24 cellular contexts compared by ENCODE assay signal in the genomic region with DNA sequence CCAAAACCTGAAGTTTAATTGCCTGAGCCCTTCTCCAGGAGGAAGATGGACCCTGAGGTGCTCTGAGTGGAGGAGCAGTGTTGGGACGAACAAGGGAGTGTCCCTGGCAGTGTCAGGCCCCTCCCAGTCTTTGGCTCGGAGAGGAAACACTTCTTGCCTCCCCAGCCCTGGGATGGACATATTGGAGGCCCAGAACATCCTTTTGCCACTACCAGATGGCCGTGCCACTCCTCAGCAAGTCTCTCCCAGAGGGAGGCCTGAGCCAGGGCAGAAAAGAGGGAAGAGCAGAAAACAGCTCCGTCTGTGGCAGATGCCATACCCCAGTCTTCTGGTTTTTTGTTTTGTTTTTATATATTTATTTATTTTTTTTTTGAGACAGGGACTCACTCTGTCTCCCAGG.
"Had no signal": no experiment of that assay in that cellular context is flagged by ENCODE, and none has a peak within 500 bp of the region (broad histone marks: within the 10 kb centered on the region; RNA-seq: fewer than 3 reads in every experiment).

No MANE protein-coding gene starts in this region.

- H3K36me3 ChIP-seq: esophagus muscularis mucosa, gastrocnemius medialis, left ventricle myocardium inferior, pancreas, suprapubic skin, thyroid gland had no signal

- H3K9me3 ChIP-seq: gastrocnemius medialis, pancreas, suprapubic skin, thyroid gland had no signal

- H3K27me3 ChIP-seq: pancreas, thyroid gland had no signal

- ATAC-seq: effector memory CD8-positive, alpha-beta T cell; gastrocnemius medialis; left cardiac atrium; pancreas; right cardiac atrium; stimulated activated effector memory CD8-positive, alpha-beta T cell treated with anti-CD3 and anti-CD28 coated beads, Interleukin-12 subunit alpha, Interleukin-12 subunit beta, amount 100 ng/mL, for 72 hours; stimulated activated naive CD8-positive, alpha-beta T cell treated with anti-CD3 and anti-CD28 coated beads, Interleukin-15, Interleukin-2, amounts not matched to agents 100 U/mL and 50 U/mL, for 24 hours had no signal

- H3K4me3 Mint-ChIP-seq: dendritic cell treated with granulocyte-macrophage colony-stimulating factor and Interleukin-4, amounts not matched to agents 40 ng/mL and 50 ng/mL, for 4 days; effector memory CD8-positive, alpha-beta T cell; nephron; stimulated activated effector memory CD8-positive, alpha-beta T cell treated with anti-CD3 and anti-CD28 coated beads, Interleukin-12 subunit alpha, Interleukin-12 subunit beta, amount 100 ng/mL, for 72 hours; type B pancreatic cell had no signal

- DNase-seq: effector memory CD8-positive, alpha-beta T cell; gastrocnemius medialis; kidney; left cardiac atrium; left ventricle myocardium inferior; mesenchymal stem cell; midbrain; occipital lobe; pancreas; right cardiac atrium; stimulated activated CD4-positive, alpha-beta T cell treated with anti-CD3 and anti-CD28 coated beads, Interleukin-2, amount 100 ng/mL, for 48 hours; stimulated activated CD8-positive, alpha-beta memory T cell treated with anti-CD3 and anti-CD28 coated beads, Interleukin-4, amount 100 ng/mL, for 48 hours; stimulated activated naive CD8-positive, alpha-beta T cell treated with anti-CD3 and anti-CD28 coated beads, Interleukin-15, Interleukin-2, amounts not matched to agents 100 U/mL and 50 U/mL, for 24 hours; thyroid gland had no signal

- H3K4me1 ChIP-seq: esophagus muscularis mucosa, gastrocnemius medialis, left ventricle myocardium inferior, pancreas, thyroid gland had no signal

- H3K4me1 Mint-ChIP-seq: nephron; stimulated activated effector memory CD8-positive, alpha-beta T cell treated with anti-CD3 and anti-CD28 coated beads, Interleukin-12 subunit alpha, Interleukin-12 subunit beta, amount 100 ng/mL, for 72 hours had no signal

- H3K36me3 Mint-ChIP-seq: stimulated activated effector memory CD8-positive, alpha-beta T cell treated with anti-CD3 and anti-CD28 coated beads, Interleukin-12 subunit alpha, Interleukin-12 subunit beta, amount 100 ng/mL, for 72 hours; type B pancreatic cell had no signal

- H3K9me3 Mint-ChIP-seq: dendritic cell treated with granulocyte-macrophage colony-stimulating factor and Interleukin-4, amounts not matched to agents 40 ng/mL and 50 ng/mL, for 4 days; effector memory CD8-positive, alpha-beta T cell; nephron; stimulated activated effector memory CD8-positive, alpha-beta T cell treated with anti-CD3 and anti-CD28 coated beads, Interleukin-12 subunit alpha, Interleukin-12 subunit beta, amount 100 ng/mL, for 72 hours; type B pancreatic cell had no signal

- H3K4me3 ChIP-seq: esophagus muscularis mucosa, gastrocnemius medialis, left ventricle myocardium inferior, lung, pancreas, smooth muscle cell, suprapubic skin, thyroid gland had no signal

- H3K27ac Mint-ChIP-seq: dendritic cell treated with granulocyte-macrophage colony-stimulating factor and Interleukin-4, amounts not matched to agents 40 ng/mL and 50 ng/mL, for 4 days; effector memory CD8-positive, alpha-beta T cell; nephron; progenitor cell of endocrine pancreas; stimulated activated effector memory CD8-positive, alpha-beta T cell treated with anti-CD3 and anti-CD28 coated beads, Interleukin-12 subunit alpha, Interleukin-12 subunit beta, amount 100 ng/mL, for 72 hours; type B pancreatic cell had no signal

- H3K27ac ChIP-seq: epithelial cell of prostate, esophagus muscularis mucosa, gastrocnemius medialis, left ventricle myocardium inferior, pancreas, suprapubic skin, thyroid gland had no signal
